Comparison of ENCODE assay signal across 16 cellular contexts in genomic region chr18:32276256-32276655, GRCh38.
"Had no signal": no experiment of that assay in that cellular context is flagged by ENCODE, and none has a peak within 500 bp of the region (broad histone marks: within the 10 kb centered on the region; RNA-seq: fewer than 3 reads in every experiment).

No MANE protein-coding gene starts in this region.

- H3K9me3 Mint-ChIP-seq: naive thymus-derived CD8-positive, alpha-beta T cell; neural progenitor cell had no signal

- H3K27me3 ChIP-seq: dorsolateral prefrontal cortex, neural progenitor cell, ovary, right atrium auricular region, sigmoid colon, suprapubic skin, tibial nerve had no signal

- H3K4me3 ChIP-seq: dorsolateral prefrontal cortex, neural progenitor cell, ovary, right atrium auricular region, sigmoid colon, skin epidermis, suprapubic skin, tibial nerve had no signal

- H3K36me3 ChIP-seq: neural progenitor cell, ovary, right atrium auricular region, sigmoid colon, suprapubic skin, tibial nerve had no signal

- H3K27ac ChIP-seq: neural progenitor cell, ovary, right atrium auricular region, sigmoid colon, skin epidermis, suprapubic skin had no signal

- DNase-seq: cortex of kidney; dorsolateral prefrontal cortex; effector CD8-positive, alpha-beta T cell; foreskin melanocyte; hippocampal formation; mammary epithelial cell; naive thymus-derived CD8-positive, alpha-beta T cell; ovary; sigmoid colon; stimulated activated CD4-positive, alpha-beta T cell treated with anti-CD3 and anti-CD28 coated beads, Interleukin-12 subunit alpha, Interleukin-12 subunit beta, amount 100 ng/mL, for 4 hours; stimulated activated naive CD4-positive, alpha-beta T cell had no signal

- H3K36me3 Mint-ChIP-seq: naive thymus-derived CD8-positive, alpha-beta T cell had no signal

- H3K9me3 ChIP-seq: ovary, right atrium auricular region, sigmoid colon, suprapubic skin, tibial nerve had no signal

- H3K4me1 Mint-ChIP-seq: naive thymus-derived CD8-positive, alpha-beta T cell had no signal

- H2AFZ ChIP-seq: neural progenitor cell had no signal

- H3K4me3 Mint-ChIP-seq: naive thymus-derived CD8-positive, alpha-beta T cell; neural progenitor cell had no signal

- H3K27ac Mint-ChIP-seq: naive thymus-derived CD8-positive, alpha-beta T cell; neural progenitor cell had no signal

- H3K4me2 ChIP-seq: neural progenitor cell had no signal

- ATAC-seq: naive thymus-derived CD8-positive, alpha-beta T cell had no signal
